ENCODE assay signal across 23 cellular contexts in genomic region chr2:174570325-174570958, GRCh38. TPM values are rescaled to one million over a fixed set of nuclear protein-coding genes. Genes with fewer than 3 reads are reported as not detected.
A peak's percentile ranks its signal among the peaks of the same experiment; 100 is the strongest.
DNase-seq lines count a peak whose midpoint lies in the region; ATAC-seq and TF ChIP-seq lines count a peak whose summit lies in the region.
"Had no signal": no experiment of that assay in that cellular context is flagged by ENCODE, and none has a peak within 500 bp of the region (broad histone marks: within the 10 kb centered on the region; RNA-seq: fewer than 3 reads in every experiment).

No MANE protein-coding gene starts in this region.

- intact Hi-C loops in activated CD4-positive, alpha-beta T cell treated with anti-CD3 and anti-CD28 coated beads for 36 hours (cut with DNase I, micrococcal nuclease), result loop anchor here in 1 of 2 experiments (10.0 kb wide), 1 partner anchor 264 kb away; no protein-coding TSS in a partner anchor

- H3K27me3 Mint-ChIP-seq in activated CD4-positive, alpha-beta T cell treated with anti-CD3 and anti-CD28 coated beads for 36 hours, result no peaks in the 10 kb centered on the region
- no peaks in the 10 kb centered on the region for H3K27me3 Mint-ChIP-seq in central memory CD8-positive, alpha-beta T cell
- no peaks in the 10 kb centered on the region for H3K27me3 Mint-ChIP-seq in nephron (ENCODE audit: low read depth)
- H3K27me3 Mint-ChIP-seq: effector memory CD8-positive, alpha-beta T cell; type B pancreatic cell had no signal

- DNase-seq in activated CD4-positive, alpha-beta T cell treated with anti-CD3 and anti-CD28 coated beads for 36 hours, result no peak
- no peak for DNase-seq in activated CD4-positive, alpha-beta T cell treated with anti-CD3 and anti-CD28 coated beads for 1 hour
- DNase-seq in RWPE1 (ENCODE audit: low spot score) (peak; percentile 36), NCI-H1417 treated with DMSO at 0.1 percent for 48 hours (lab: John Stamatoyannopoulos, UW) (no peak), NCI-H2196 treated with DMSO at 0.1 percent for 48 hours (lab: John Stamatoyannopoulos, UW; ENCODE audit: unreplicated experiment) (no peak)
- DNase-seq in central memory CD8-positive, alpha-beta T cell (ENCODE audit: low spot score in 2 of 2), result no peak
- DNase-seq: 8988T; activated CD4-positive, alpha-beta T cell treated with anti-CD3 and anti-CD28 coated beads, Interleukin-2, amount 50 U/mL, for 48 hours; anterior cingulate cortex; DMS 273 treated with DMSO at 0.1 percent for 48 hours; effector memory CD8-positive, alpha-beta T cell; heart left ventricle; NCI-H1436; NCI-H2171; NCI-H526 treated with DMSO at 0.1 percent for 48 hours; pancreas had no signal

- H3K36me3 Mint-ChIP-seq in activated CD4-positive, alpha-beta T cell treated with anti-CD3 and anti-CD28 coated beads for 36 hours (ENCODE audit: low read depth), result peaks cover 80% of the 10 kb centered on the region
- H3K36me3 Mint-ChIP-seq in central memory CD8-positive, alpha-beta T cell (ENCODE audit: insufficient read depth), result peaks cover 92% of the 10 kb centered on the region
- H3K36me3 Mint-ChIP-seq in nephron (ENCODE audit: low read depth), result peaks cover 64% of the 10 kb centered on the region

- no peaks in the 10 kb centered on the region for H3K9me3 Mint-ChIP-seq in activated CD4-positive, alpha-beta T cell treated with anti-CD3 and anti-CD28 coated beads for 36 hours (ENCODE audit: low read depth)
- no peaks in the 10 kb centered on the region for H3K9me3 Mint-ChIP-seq in central memory CD8-positive, alpha-beta T cell
- H3K9me3 Mint-ChIP-seq in nephron, result no peaks in the 10 kb centered on the region
- H3K9me3 Mint-ChIP-seq: effector memory CD8-positive, alpha-beta T cell; GM23338; type B pancreatic cell had no signal

- CTCF ChIA-PET in activated CD4-positive, alpha-beta T cell treated with anti-CD3 and anti-CD28 coated beads for 36 hours (lab: Charles Lee), result interaction anchor here (0.8 to 1.0 kb wide), 4 partner anchors 62 to 123 kb away, joined by 3 to 4 read pairs (median 3); no protein-coding TSS in a partner anchor
- CTCF ChIA-PET in RWPE1 (lab: Yijun Ruan, JAX), result no interaction called here

- H3K27ac ChIP-seq in RWPE1, result no peak overlapping the region
- H3K27ac ChIP-seq: BLaER1, heart left ventricle, pancreas had no signal

- no peak overlapping the region for H3K4me3 Mint-ChIP-seq in activated CD4-positive, alpha-beta T cell treated with anti-CD3 and anti-CD28 coated beads for 36 hours
- no peak overlapping the region for H3K4me3 Mint-ChIP-seq in central memory CD8-positive, alpha-beta T cell
- no peak overlapping the region for H3K4me3 Mint-ChIP-seq in nephron
- H3K4me3 Mint-ChIP-seq: GM23338, type B pancreatic cell had no signal

- H3K27ac Mint-ChIP-seq in activated CD4-positive, alpha-beta T cell treated with anti-CD3 and anti-CD28 coated beads for 36 hours, result peak overlapping the region; percentile 71
- peak overlapping the region; percentile 83 for H3K27ac Mint-ChIP-seq in central memory CD8-positive, alpha-beta T cell (ENCODE audit: low read depth)
- peak overlapping the region in 2 of 3 experiments; percentile 70 to 76 for H3K27ac Mint-ChIP-seq in nephron
- H3K27ac Mint-ChIP-seq: GM23338, type B pancreatic cell had no signal

- TF ChIP-seq CTCF in RWPE1 (conservative IDR thresholded peaks at IDR 0.05; ENCODE audit: low read depth) (no peak), nephron (IDR thresholded peaks at IDR 0.05; ENCODE audit: unreplicated experiment in 3 of 3) (no peak)

- POLR2A ChIA-PET in activated CD4-positive, alpha-beta T cell treated with anti-CD3 and anti-CD28 coated beads for 36 hours (lab: Charles Lee), result interaction anchor here (0.6 to 0.7 kb wide), 2 partner anchors 107 to 524 kb away, joined by 4 to 5 read pairs; no protein-coding TSS in a partner anchor
- POLR2A ChIA-PET in RWPE1 (lab: Yijun Ruan, JAX; ENCODE audit: low non-redundant PET), result no interaction called here

- no peak for ATAC-seq in activated CD4-positive, alpha-beta T cell treated with anti-CD3 and anti-CD28 coated beads for 36 hours
- ATAC-seq in central memory CD8-positive, alpha-beta T cell (replicated peaks; ENCODE audit: extremely low read depth, poor library complexity, severe bottlenecking), result no peak
- ATAC-seq in HG03439 (IDR thresholded peaks at IDR 0.05; ENCODE audit: unreplicated experiment), result no peak
- ATAC-seq: effector memory CD8-positive, alpha-beta T cell; GM23338; heart left ventricle; pancreas; sciatic nerve had no signal

- peaks cover 78% of the 10 kb centered on the region for H3K4me1 Mint-ChIP-seq in activated CD4-positive, alpha-beta T cell treated with anti-CD3 and anti-CD28 coated beads for 36 hours
- H3K4me1 Mint-ChIP-seq in central memory CD8-positive, alpha-beta T cell, result peaks cover 68% of the 10 kb centered on the region
- peaks cover 16% of the 10 kb centered on the region for H3K4me1 Mint-ChIP-seq in nephron

RNA-seq across cellular contexts. Expression of gene WIPF1, which starts 27.2 kb away (rescaled TPM):
- 100 to 1,000 TPM; 161 to 188 TPM for total RNA-seq in activated CD4-positive, alpha-beta T cell treated with anti-CD3 and anti-CD28 coated beads for 36 hours
- total RNA-seq: G401 had no signal
